Comparison of ENCODE assay signal across 8 cellular contexts in the genomic region with DNA sequence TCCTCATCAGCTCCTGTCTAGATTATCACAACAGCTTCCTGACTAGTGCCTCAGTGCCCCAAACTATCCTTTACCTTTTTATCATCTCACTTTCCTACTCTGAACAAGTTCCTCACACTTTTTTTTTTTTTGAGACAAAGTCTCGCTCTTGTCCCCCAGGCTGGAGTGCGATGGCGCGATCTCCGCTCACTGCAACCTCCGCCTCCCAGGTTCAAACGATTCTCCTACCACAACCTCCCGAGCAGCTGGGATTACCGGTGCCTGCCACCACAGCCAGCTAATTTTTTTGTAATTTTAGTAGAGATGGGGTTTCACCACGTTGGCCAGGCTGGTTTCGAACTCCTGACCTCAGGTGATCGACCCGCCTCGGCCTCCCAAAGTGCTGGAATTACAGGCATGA. TPM values are rescaled to one million over a fixed set of nuclear protein-coding genes. Genes with fewer than 3 reads are reported as not detected.
DNase-seq lines count a peak whose midpoint lies in the region; ATAC-seq, FAIRE-seq and TF ChIP-seq lines count a peak whose summit lies in the region.
"Not testable (repeated sequence)": the region's sequence is repeated elsewhere in the genome, so short reads cannot be mapped to it uniquely, and the experiment has no call there.

No MANE protein-coding gene starts in this region.

- peak overlapping the region; percentile 18 for H3K4me2 ChIP-seq in GM23338
- not testable (repeated sequence) for H3K4me2 ChIP-seq in K562 (ENCODE audit: insufficient read depth, low read length)

- H3K79me2 ChIP-seq in GM23338 (replicated peaks; ENCODE audit: insufficient read depth) = peaks cover 100% of the 10 kb centered on the region
- peaks cover 100% of the 10 kb centered on the region for H3K79me2 ChIP-seq in K562 (ENCODE audit: control insufficient read depth, insufficient read depth, low read length)

- TF ChIP-seq CTCF in GM23338 (conservative IDR thresholded peaks at IDR 0.05; ENCODE audit: low read depth in 2 of 2); K562 (IDR thresholded peaks at IDR 0.05 in 2 of 3, conservative IDR thresholded peaks at IDR 0.05 in 1 of 3; ENCODE audit: insufficient read depth in 2 of 3, low read depth in 1 of 3, low read length in 3 of 3); nephron progenitor cell (IDR thresholded peaks at IDR 0.05): not testable (repeated sequence)

- not testable (repeated sequence) for H3K9me2 ChIP-seq in GM23338 (ENCODE audit: insufficient read depth)

- H3F3A ChIP-seq in GM23338 (replicated peaks; ENCODE audit: low read depth) = not testable (repeated sequence)

- TF ChIP-seq POLR2A in K562 (conservative IDR thresholded peaks at IDR 0.05) = not testable (repeated sequence)

- not testable (repeated sequence) for ATAC-seq in CD4-positive, CD25-positive, alpha-beta regulatory T cell (ENCODE audit: low read depth in 2 of 2); GM23338; activated T-helper 17 cell treated with anti-CD3 and anti-CD28 coated beads, Interleukin-2, amount 50 U/mL, for 72 hours (replicated peaks); K562

- H3K27ac ChIP-seq in CD4-positive, CD25-positive, alpha-beta regulatory T cell (ENCODE audit: insufficient read depth, low read length, poor library complexity, severe bottlenecking) = not testable (repeated sequence)
- H3K27ac ChIP-seq in GM23338 (ENCODE audit: low read depth) (peak overlapping the region; percentile 93), K562 (ENCODE audit: extremely low read depth, low read depth, low read length) (0 out of 3 replicates have a peak overlapping the region, but pooled peaks have one; percentile 3)

- not testable (repeated sequence) for H3K9ac ChIP-seq in K562 (ENCODE audit: insufficient read depth in 1 of 2, low read depth in 2 of 2, low read length in 2 of 2)

- 72% methylated on average over 14 of the region's 14 CpGs for WGBS in K562 (ENCODE audit: insufficient coverage, low coverage, missing lambda C conversion rate)

- H2AFZ ChIP-seq in GM23338; K562 (ENCODE audit: low read depth, low read length): not testable (repeated sequence)

- intact Hi-C loops in K562 (cut with micrococcal nuclease) = not testable (repeated sequence)

- not testable (repeated sequence) for TF ChIP-seq EP300 in K562 (IDR thresholded peaks at IDR 0.05; ENCODE audit: low read length)

- H3K36me3 Mint-ChIP-seq in CD4-positive, CD25-positive, alpha-beta regulatory T cell = peaks cover 21% of the 10 kb centered on the region
- not testable (repeated sequence) for H3K36me3 Mint-ChIP-seq in GM23338 (ENCODE audit: low read depth); immature natural killer cell
- H3K36me3 Mint-ChIP-seq in T-helper 1 cell treated with Interleukin-12 subunit alpha and Interleukin-12 subunit beta and Interleukin-4 antibody, amounts not matched to agents 30 μg/mL and 1 μg/mL, for 36 hours (ENCODE audit: low read depth) = peaks cover 13% of the 10 kb centered on the region
- H3K36me3 Mint-ChIP-seq in activated T-helper 17 cell treated with anti-CD3 and anti-CD28 coated beads, Interleukin-2, amount 50 U/mL, for 72 hours (ENCODE audit: low read depth) = peaks cover 33% of the 10 kb centered on the region
- peaks cover 53% of the 10 kb centered on the region for H3K36me3 Mint-ChIP-seq in nephron progenitor cell (ENCODE audit: low read depth)
- peaks cover 25% of the 10 kb centered on the region for H3K36me3 Mint-ChIP-seq in stimulated activated naive CD8-positive, alpha-beta T cell treated with anti-CD3 and anti-CD28 coated beads, Interleukin-15, Interleukin-2, amounts not matched to agents 100 ng/mL and 50 ng/mL, for 24 hours (ENCODE audit: low read depth)

- POLR2A ChIA-PET in K562 (lab: Yijun Ruan, JAX) = interaction anchor here (0.6 to 7.0 kb wide), 12 partner anchors 7 to 103 kb away, joined by 3 to 49 read pairs (median 4); partner anchors contain the start of gene KANSL1

- not testable (repeated sequence) for FAIRE-seq in K562 (lab: Jason Lieb, UNC)

- H3K4me3 Mint-ChIP-seq in CD4-positive, CD25-positive, alpha-beta regulatory T cell = peak overlapping the region in 3 of 4 donors; percentile 30 to 67 (median 35)
- not testable (repeated sequence) for H3K4me3 Mint-ChIP-seq in GM23338; T-helper 1 cell treated with Interleukin-12 subunit alpha and Interleukin-12 subunit beta and Interleukin-4 antibody, amounts not matched to agents 30 μg/mL and 1 μg/mL, for 36 hours; nephron progenitor cell; stimulated activated naive CD8-positive, alpha-beta T cell treated with anti-CD3 and anti-CD28 coated beads, Interleukin-15, Interleukin-2, amounts not matched to agents 100 ng/mL and 50 ng/mL, for 24 hours
- H3K4me3 Mint-ChIP-seq in activated T-helper 17 cell treated with anti-CD3 and anti-CD28 coated beads, Interleukin-2, amount 50 U/mL, for 72 hours = peak overlapping the region; percentile 37
- peak overlapping the region in 4 of 5 donors; percentile 4 to 59 (median 39) for H3K4me3 Mint-ChIP-seq in immature natural killer cell

- peaks cover 54 to 96% (median 83%) of the 10 kb centered on the region in 4 donors for H3K4me1 Mint-ChIP-seq in CD4-positive, CD25-positive, alpha-beta regulatory T cell
- H3K4me1 Mint-ChIP-seq in GM23338 (peaks cover 89% of the 10 kb centered on the region), immature natural killer cell (peaks cover 93 to 94% of the 10 kb centered on the region in 2 donors), nephron progenitor cell (peaks cover 50% of the 10 kb centered on the region)
- H3K4me1 Mint-ChIP-seq in T-helper 1 cell treated with Interleukin-12 subunit alpha and Interleukin-12 subunit beta and Interleukin-4 antibody, amounts not matched to agents 30 μg/mL and 1 μg/mL, for 36 hours (ENCODE audit: low read depth) = peaks cover 73% of the 10 kb centered on the region
- peaks cover 75% of the 10 kb centered on the region for H3K4me1 Mint-ChIP-seq in activated T-helper 17 cell treated with anti-CD3 and anti-CD28 coated beads, Interleukin-2, amount 50 U/mL, for 72 hours
- peaks cover 99% of the 10 kb centered on the region for H3K4me1 Mint-ChIP-seq in stimulated activated naive CD8-positive, alpha-beta T cell treated with anti-CD3 and anti-CD28 coated beads, Interleukin-15, Interleukin-2, amounts not matched to agents 100 ng/mL and 50 ng/mL, for 24 hours (ENCODE audit: low read depth)

- not testable (repeated sequence) for H3K9me3 ChIP-seq in CD4-positive, CD25-positive, alpha-beta regulatory T cell (ENCODE audit: control insufficient read depth in 2 of 2, low read length in 2 of 2); K562 (replicated peaks; ENCODE audit: control insufficient read depth, insufficient read depth, low read depth, low read length)

- in situ Hi-C loops in K562 (cut with MboI) = not testable (repeated sequence)

- H3K9me3 Mint-ChIP-seq in CD4-positive, CD25-positive, alpha-beta regulatory T cell; GM23338; T-helper 1 cell treated with Interleukin-12 subunit alpha and Interleukin-12 subunit beta and Interleukin-4 antibody, amounts not matched to agents 30 μg/mL and 1 μg/mL, for 36 hours; activated T-helper 17 cell treated with anti-CD3 and anti-CD28 coated beads, Interleukin-2, amount 50 U/mL, for 72 hours; immature natural killer cell; nephron progenitor cell; stimulated activated naive CD8-positive, alpha-beta T cell treated with anti-CD3 and anti-CD28 coated beads, Interleukin-15, Interleukin-2, amounts not matched to agents 100 ng/mL and 50 ng/mL, for 24 hours: not testable (repeated sequence)

- not testable (repeated sequence) for H3K27me3 Mint-ChIP-seq in CD4-positive, CD25-positive, alpha-beta regulatory T cell; T-helper 1 cell treated with Interleukin-12 subunit alpha and Interleukin-12 subunit beta and Interleukin-4 antibody, amounts not matched to agents 30 μg/mL and 1 μg/mL, for 36 hours (ENCODE audit: low read depth); activated T-helper 17 cell treated with anti-CD3 and anti-CD28 coated beads, Interleukin-2, amount 50 U/mL, for 72 hours; immature natural killer cell (ENCODE audit: low read depth in 3 of 3); nephron progenitor cell (ENCODE audit: low read depth, poor library complexity); stimulated activated naive CD8-positive, alpha-beta T cell treated with anti-CD3 and anti-CD28 coated beads, Interleukin-15, Interleukin-2, amounts not matched to agents 100 ng/mL and 50 ng/mL, for 24 hours
- H3K27me3 Mint-ChIP-seq in GM23338 (ENCODE audit: insufficient read depth, low read depth, poor library complexity) = peaks cover 17% of the 10 kb centered on the region

- H3K4me3 ChIP-seq in CD4-positive, CD25-positive, alpha-beta regulatory T cell (ENCODE audit: low read depth, low read length) = peak overlapping the region; percentile 2
- not testable (repeated sequence) for H3K4me3 ChIP-seq in GM23338, K562

- H4K20me1 ChIP-seq in GM23338 (replicated peaks; ENCODE audit: insufficient read depth) = peaks cover 85% of the 10 kb centered on the region
- peaks cover 57% of the 10 kb centered on the region for H4K20me1 ChIP-seq in K562 (replicated peaks; ENCODE audit: control insufficient read depth, insufficient read depth, low read length)

- not testable (repeated sequence) for DNase-seq in CD4-positive, CD25-positive, alpha-beta regulatory T cell; GM23338 (ENCODE audit: low spot score); K562 (ENCODE audit: extremely low read depth in 1 of 4, low spot score in 3 of 4); immature natural killer cell; nephron progenitor cell

- H3K9me1 ChIP-seq in K562 (ENCODE audit: control insufficient read depth, insufficient read depth, low read length) = not testable (repeated sequence)

- peaks cover 97% of the 10 kb centered on the region for H3K4me1 ChIP-seq in CD4-positive, CD25-positive, alpha-beta regulatory T cell (ENCODE audit: control insufficient read depth, insufficient read depth, low read length, poor library complexity, severe bottlenecking)
- H3K4me1 ChIP-seq in GM23338 (ENCODE audit: insufficient read depth) (peaks cover 93% of the 10 kb centered on the region), K562 (replicated peaks in 1 of 2; ENCODE audit: control insufficient read depth in 2 of 2, insufficient read depth in 2 of 2, low read length in 2 of 2) (peaks cover 28 to 56% of the 10 kb centered on the region in 2 experiments; a peak in 4 of 5 replicates)

- peak overlapping the region; percentile 6 to 81 (median 55) for H3K27ac Mint-ChIP-seq in CD4-positive, CD25-positive, alpha-beta regulatory T cell
- H3K27ac Mint-ChIP-seq in GM23338 (peak overlapping the region; percentile 41), immature natural killer cell (peak overlapping the region; percentile 32 to 76 (median 66)), nephron progenitor cell (peak overlapping the region; percentile 74)
- peak overlapping the region; percentile 34 for H3K27ac Mint-ChIP-seq in T-helper 1 cell treated with Interleukin-12 subunit alpha and Interleukin-12 subunit beta and Interleukin-4 antibody, amounts not matched to agents 30 μg/mL and 1 μg/mL, for 36 hours
- peak overlapping the region; percentile 5 for H3K27ac Mint-ChIP-seq in activated T-helper 17 cell treated with anti-CD3 and anti-CD28 coated beads, Interleukin-2, amount 50 U/mL, for 72 hours
- H3K27ac Mint-ChIP-seq in stimulated activated naive CD8-positive, alpha-beta T cell treated with anti-CD3 and anti-CD28 coated beads, Interleukin-15, Interleukin-2, amounts not matched to agents 100 ng/mL and 50 ng/mL, for 24 hours = peak overlapping the region; percentile 60

- H3K36me3 ChIP-seq in CD4-positive, CD25-positive, alpha-beta regulatory T cell (ENCODE audit: control insufficient read depth, insufficient read depth, low read length); GM23338 (ENCODE audit: insufficient read depth); K562 (ENCODE audit: control insufficient read depth, insufficient read depth, low read length): not testable (repeated sequence)

- BruUV-seq in K562 (replicated peaks; lab: Mats Ljungman, UMichigan) = not testable (repeated sequence)

- H3K27me3 ChIP-seq in CD4-positive, CD25-positive, alpha-beta regulatory T cell (ENCODE audit: control insufficient read depth, insufficient read depth, low read length); GM23338 (ENCODE audit: insufficient read depth); K562 (ENCODE audit: control insufficient read depth in 2 of 2, insufficient read depth in 2 of 2, low read length in 2 of 2): not testable (repeated sequence)

- CTCF ChIA-PET in K562 (lab: Yijun Ruan, JAX; ENCODE audit: low intra/inter-chr PET ratio) = not testable (repeated sequence)

- TF ChIP-seq RAD21 in K562 (CRISPR knock-in tag; conservative IDR thresholded peaks at IDR 0.05 in 1 of 2, IDR thresholded peaks at IDR 0.05 in 1 of 2) = not testable (repeated sequence)

RNA-seq across cellular contexts. Expression of gene KANSL1, which starts 11.9 kb away (rescaled TPM):
- total RNA-seq in CD4-positive, CD25-positive, alpha-beta regulatory T cell = 295 TPM
- polyA plus RNA-seq in CD4-positive, CD25-positive, alpha-beta regulatory T cell = 10 to 100 TPM in 3 of 4 donors, 1 to 10 TPM in 1; 9.1 to 14.1 (median 11.3) TPM
- 167 and 206 TPM in 2 replicates for total RNA-seq in GM23338 (2014; rRNA removed; shearing (Covaris generic))
- polyA plus RNA-seq in GM23338 (2016; fragmentation: Nextera tagmentation; extraction: Ambion mirVana) (43.6 and 49.0 TPM in 2 replicates), K562 (2011; rRNA removed) (22.4 and 25.8 TPM in 2 replicates), K562 (2014; fragmentation: Illumina TruSeq; extraction: Trizol) (22.9 and 25.5 TPM in 2 replicates), K562 (2014; fragmentation: Nextera tagmentation; extraction: Ambion mirVana) (1 to 10 TPM; 3.6 to 6.9 TPM), K562 (2014; rRNA removed) (22.0 and 31.8 TPM in 2 replicates), immature natural killer cell (10 to 100 TPM in 1 of 3 donors, 1 to 10 TPM in 2; 3.3 to 21.9 (median 8.6) TPM)
- 100 to 1,000 TPM in 1 of 2 donors, 10 to 100 TPM in 1; 83.6 to 170 TPM for total RNA-seq in activated T-helper 17 cell treated with anti-CD3 and anti-CD28 coated beads, Interleukin-2, amount 50 U/mL, for 72 hours
- 361 and 617 TPM in 2 replicates for total RNA-seq in K562 (2011; cell fraction: chromatin; rRNA removed; ENCODE audit: low replicate concordance)
- total RNA-seq in K562 (2011; cell fraction: nucleolus; rRNA removed) = 177 and 226 TPM in 2 replicates
- 302 and 371 TPM in 2 replicates for total RNA-seq in K562 (2011; cell fraction: nucleoplasm; rRNA removed)
- total RNA-seq in K562 (2014; rRNA removed) (30.5 and 34.6 TPM in 2 replicates), K562 (2014; rRNA removed; fragmentation: Illumina TruSeq; extraction: Trizol) (44.4 and 53.2 TPM in 2 replicates), K562 (2015; rRNA removed; fragmentation: Illumina TruSeq; extraction: Trizol) (43.8 and 44.0 TPM in 2 replicates), K562 (2021) (49.3 and 55.4 TPM in 2 replicates)
- polyA plus RNA-seq in K562 (2011; cell fraction: cytosol; rRNA removed) = 10.5 and 22.5 TPM in 2 replicates
- polyA plus RNA-seq in K562 (2011; cell fraction: nucleus; rRNA removed) = 79.8 and 89.1 TPM in 2 replicates
- 17.0 and 24.8 TPM in 2 replicates for polyA plus RNA-seq in K562 (2012)
- 144 and 185 TPM in 2 replicates for polyA minus RNA-seq in K562 (2011; rRNA and poly(A)+ RNA removed)
- 47.2 and 57.3 TPM in 2 replicates for polyA minus RNA-seq in K562 (2011; cell fraction: cytosol; rRNA and poly(A)+ RNA removed)
- polyA minus RNA-seq in K562 (2011; cell fraction: nucleus; rRNA and poly(A)+ RNA removed) = 115 and 196 TPM in 2 replicates

Comparison
In these comparisons a context has a peak if more than half of its experiments do, and no peak if none do; other contexts are left out.
1. H3K27ac Mint-ChIP-seq: peak in every context shown above with its lines; median percentile 74 in nephron progenitor cell; 66 in immature natural killer cell; 60 in stimulated activated naive CD8-positive, alpha-beta T cell treated with anti-CD3 and anti-CD28 coated beads, Interleukin-15, Interleukin-2, amounts not matched to agents 100 ng/mL and 50 ng/mL, for 24 hours; 55 in CD4-positive, CD25-positive, alpha-beta regulatory T cell; 41 in GM23338; 34 in T-helper 1 cell treated with Interleukin-12 subunit alpha and Interleukin-12 subunit beta and Interleukin-4 antibody, amounts not matched to agents 30 μg/mL and 1 μg/mL, for 36 hours; 5 in activated T-helper 17 cell treated with anti-CD3 and anti-CD28 coated beads, Interleukin-2, amount 50 U/mL, for 72 hours.